In genomic region chr4:141686146-141686775, GRCh38 we compare ENCODE assay signal across 13 cellular contexts. TPM values are rescaled to one million over a fixed set of nuclear protein-coding genes. Genes with fewer than 3 reads are reported as not detected.
A peak's percentile ranks its signal among the peaks of the same experiment; 100 is the strongest.
DNase-seq lines count a peak whose midpoint lies in the region; ATAC-seq and TF ChIP-seq lines count a peak whose summit lies in the region.
"Had no signal": no experiment of that assay in that cellular context is flagged by ENCODE, and none has a peak within 500 bp of the region (broad histone marks: within the 10 kb centered on the region; RNA-seq: fewer than 3 reads in every experiment).

No MANE protein-coding gene starts in this region.

- DNase-seq in AG20443 (ENCODE audit: low spot score), result peak; percentile 28
- peak; percentile 22 for DNase-seq in HPDE6-E6E7 (ENCODE audit: extremely low spot score)
- no peak for DNase-seq in RWPE2 (ENCODE audit: low spot score)
- peak; percentile 52 for DNase-seq in fibroblast of villous mesenchyme (ENCODE audit: low read depth)
- DNase-seq in SIG-M5 (lab: John Stamatoyannopoulos, UW), result no peak
- DNase-seq in activated CD4-positive, alpha-beta memory T cell treated with anti-CD3 and anti-CD28 coated beads, Interleukin-2, amount 10 ng/mL, durations not matched to agents 7 days and 5 days, result no peak
- DNase-seq in HEK293T (ENCODE audit: extremely low spot score), result no peak
- DNase-seq: left ventricle myocardium inferior; stimulated activated CD4-positive, alpha-beta T cell treated with anti-CD3 and anti-CD28 coated beads, Interleukin-4, amount 100 ng/mL, for 24 hours had no signal

- no peaks in the 10 kb centered on the region for H3K9me3 ChIP-seq in RWPE2 (ENCODE audit: severe bottlenecking)
- H3K9me3 ChIP-seq: body of pancreas, left ventricle myocardium inferior, pancreas had no signal

- H3K27ac Mint-ChIP-seq in activated CD4-positive, alpha-beta memory T cell treated with anti-CD3 and anti-CD28 coated beads, Interleukin-2, amount 10 ng/mL, durations not matched to agents 7 days and 5 days, result no peak overlapping the region

- H3K4me1 ChIP-seq in RWPE2 (ENCODE audit: insufficient read depth, poor library complexity, severe bottlenecking), result peaks cover 18% of the 10 kb centered on the region
- H3K4me1 ChIP-seq: body of pancreas had no signal

- no peaks in the 10 kb centered on the region for H3K36me3 ChIP-seq in RWPE2 (ENCODE audit: low read depth)
- H3K36me3 ChIP-seq: left ventricle myocardium inferior, pancreas had no signal

- TF ChIP-seq CTCF in RWPE2 (IDR thresholded peaks at IDR 0.05; ENCODE audit: poor library complexity, severe bottlenecking) (no peak), fibroblast of villous mesenchyme (IDR thresholded peaks at IDR 0.05; ENCODE audit: insufficient read depth, low read depth, low read length) (no peak)

- H3K27me3 ChIP-seq in RWPE2 (ENCODE audit: insufficient read depth, poor library complexity, severe bottlenecking), result no peaks in the 10 kb centered on the region
- H3K27me3 ChIP-seq: body of pancreas, pancreas had no signal

- no peaks in the 10 kb centered on the region for H3K27me3 Mint-ChIP-seq in activated CD4-positive, alpha-beta memory T cell treated with anti-CD3 and anti-CD28 coated beads, Interleukin-2, amount 10 ng/mL, durations not matched to agents 7 days and 5 days

- ATAC-seq in RWPE2 (ENCODE audit: low read depth) (peak; percentile 73), GM21526 (IDR thresholded peaks at IDR 0.05; ENCODE audit: low FRiP score, unreplicated experiment) (no peak)

- no peak overlapping the region for H3K4me3 Mint-ChIP-seq in activated CD4-positive, alpha-beta memory T cell treated with anti-CD3 and anti-CD28 coated beads, Interleukin-2, amount 10 ng/mL, durations not matched to agents 7 days and 5 days

- H3K4me1 Mint-ChIP-seq in activated CD4-positive, alpha-beta memory T cell treated with anti-CD3 and anti-CD28 coated beads, Interleukin-2, amount 10 ng/mL, durations not matched to agents 7 days and 5 days, result no peaks in the 10 kb centered on the region

- POLR2A ChIA-PET in activated CD4-positive, alpha-beta memory T cell treated with anti-CD3 and anti-CD28 coated beads, Interleukin-2, amount 10 ng/mL, durations not matched to agents 7 days and 5 days (lab: Charles Lee), result no interaction called here
- POLR2A ChIA-PET in HEK293T (lab: Yijun Ruan, JAX), result no interaction called here

- peak overlapping the region; percentile 42 for H3K27ac ChIP-seq in RWPE2 (ENCODE audit: poor library complexity, severe bottlenecking)
- H3K27ac ChIP-seq: C4-2B, left ventricle myocardium inferior had no signal

- H3K9me3 Mint-ChIP-seq in activated CD4-positive, alpha-beta memory T cell treated with anti-CD3 and anti-CD28 coated beads, Interleukin-2, amount 10 ng/mL, durations not matched to agents 7 days and 5 days, result peaks cover 7% of the 10 kb centered on the region

- H3K36me3 Mint-ChIP-seq in activated CD4-positive, alpha-beta memory T cell treated with anti-CD3 and anti-CD28 coated beads, Interleukin-2, amount 10 ng/mL, durations not matched to agents 7 days and 5 days (ENCODE audit: low read depth), result no peaks in the 10 kb centered on the region

- CTCF ChIA-PET in activated CD4-positive, alpha-beta memory T cell treated with anti-CD3 and anti-CD28 coated beads, Interleukin-2, amount 10 ng/mL, durations not matched to agents 7 days and 5 days (lab: Charles Lee), result no interaction called here
- CTCF ChIA-PET in HEK293T (lab: Yijun Ruan, JAX), result interaction anchor here (0.6 kb wide), 1 partner anchor 859 kb away, joined by 3 read pairs; no protein-coding TSS in a partner anchor

- H3K4me3 ChIP-seq in RWPE2 (ENCODE audit: severe bottlenecking) (no peak overlapping the region), fibroblast of villous mesenchyme (ENCODE audit: low read depth, low read length) (no peak overlapping the region)
- H3K4me3 ChIP-seq: body of pancreas, left ventricle myocardium inferior, pancreas had no signal

TF ChIP-seq in HEK293T, 16 proteins besides CTCF, POLR2A, EP300 and RAD21:
- no peak for TF ChIP-seq L3MBTL2 (conservative IDR thresholded peaks at IDR 0.05)
TF ChIP-seq in HEK293T: peak in this region for 0.

RNA-seq across cellular contexts. Expression of gene IL15, which starts 49.9 kb away (rescaled TPM):
- 9.5 and 11.6 TPM in 2 replicates for total RNA-seq in fibroblast of villous mesenchyme
- 1 to 10 TPM; 3.9 to 4.0 TPM for total RNA-seq in activated CD4-positive, alpha-beta memory T cell treated with anti-CD3 and anti-CD28 coated beads, Interleukin-2, amount 10 ng/mL, durations not matched to agents 7 days and 5 days

Comparison
In these comparisons a context has a peak if more than half of its experiments do, and no peak if none do; other contexts are left out.
1. DNase-seq: peak in AG20443 (single experiment), HPDE6-E6E7 (single experiment) and fibroblast of villous mesenchyme (single experiment); none in RWPE2 (single experiment), SIG-M5 (single experiment), activated CD4-positive, alpha-beta memory T cell treated with anti-CD3 and anti-CD28 coated beads, Interleukin-2, amount 10 ng/mL, durations not matched to agents 7 days and 5 days (single experiment) and HEK293T (single experiment).